ENCODE assay signal across 16 cellular contexts in the genomic region with DNA sequence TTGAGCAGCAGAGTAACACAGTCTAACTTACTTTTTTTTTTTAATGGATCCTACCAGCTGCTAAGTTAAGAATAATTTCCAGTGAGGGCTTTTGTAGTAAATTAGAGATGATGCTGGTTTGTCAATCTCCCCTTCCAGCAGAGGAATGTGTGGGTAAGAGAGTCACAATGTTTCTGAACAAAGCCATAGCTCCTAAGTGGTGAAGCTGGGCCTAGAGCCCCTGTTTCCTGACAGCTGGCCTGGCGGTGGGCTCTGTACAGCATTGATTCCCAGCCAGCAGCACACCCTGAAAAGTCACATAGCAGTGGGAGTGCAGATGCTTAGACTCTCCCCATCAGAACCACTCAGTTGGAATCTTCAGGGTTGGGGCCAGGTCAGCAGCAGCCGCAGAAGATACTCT. TPM values are rescaled to one million over a fixed set of nuclear protein-coding genes. Genes with fewer than 3 reads are reported as not detected.
"Had no signal": no experiment of that assay in that cellular context is flagged by ENCODE, and none has a peak within 500 bp of the region (broad histone marks: within the 10 kb centered on the region; RNA-seq: fewer than 3 reads in every experiment).

No MANE protein-coding gene starts in this region.

- H3K4me3 Mint-ChIP-seq: activated B cell treated with CpG ODN at 0.5 μM for 24 hours; activated naive CD4-positive, alpha-beta T cell treated with anti-CD3 and anti-CD28 coated beads, Interleukin-2, amount 10 ng/mL, durations not matched to agents 7 days and 5 days; effector memory CD8-positive, alpha-beta T cell; naive B cell had no signal

- H3K4me3 ChIP-seq: SJCRH30, transverse colon had no signal

- DNase-seq: activated B cell treated with CpG ODN at 0.5 μM for 24 hours; activated CD4-positive, alpha-beta T cell treated with anti-CD3 and anti-CD28 coated beads, Interleukin-2, amount 50 U/mL, for 1 hour; activated naive CD4-positive, alpha-beta T cell treated with anti-CD3 and anti-CD28 coated beads, Interleukin-2, amount 10 ng/mL, durations not matched to agents 7 days and 5 days; activated T-cell treated with anti-CD3 and anti-CD28 coated beads for 4 hours; dermis blood vessel endothelial cell; effector memory CD8-positive, alpha-beta T cell; foreskin melanocyte; kidney glomerular epithelial cell; midbrain; naive B cell; right cardiac atrium; SJCRH30; transverse colon had no signal

- H3K4me1 ChIP-seq: SJCRH30, transverse colon had no signal

- H3K4me1 Mint-ChIP-seq: activated B cell treated with CpG ODN at 0.5 μM for 24 hours; activated naive CD4-positive, alpha-beta T cell treated with anti-CD3 and anti-CD28 coated beads, Interleukin-2, amount 10 ng/mL, durations not matched to agents 7 days and 5 days had no signal

- ATAC-seq: effector memory CD8-positive, alpha-beta T cell; right cardiac atrium had no signal

- H3K9me3 ChIP-seq: SJCRH30, transverse colon had no signal

- H3K27me3 Mint-ChIP-seq: activated B cell treated with CpG ODN at 0.5 μM for 24 hours; activated naive CD4-positive, alpha-beta T cell treated with anti-CD3 and anti-CD28 coated beads, Interleukin-2, amount 10 ng/mL, durations not matched to agents 7 days and 5 days; effector memory CD8-positive, alpha-beta T cell; naive B cell; progenitor cell of endocrine pancreas had no signal

- H3K27ac Mint-ChIP-seq: activated B cell treated with CpG ODN at 0.5 μM for 24 hours; activated naive CD4-positive, alpha-beta T cell treated with anti-CD3 and anti-CD28 coated beads, Interleukin-2, amount 10 ng/mL, durations not matched to agents 7 days and 5 days; progenitor cell of endocrine pancreas had no signal

- H3K9me3 Mint-ChIP-seq: activated B cell treated with CpG ODN at 0.5 μM for 24 hours; activated naive CD4-positive, alpha-beta T cell treated with anti-CD3 and anti-CD28 coated beads, Interleukin-2, amount 10 ng/mL, durations not matched to agents 7 days and 5 days; effector memory CD8-positive, alpha-beta T cell; naive B cell had no signal

- H3K27ac ChIP-seq: epithelial cell of prostate, SJCRH30, transverse colon had no signal

- H3K27me3 ChIP-seq: SJCRH30, transverse colon had no signal

RNA-seq across cellular contexts. Expression of a gene that starts 32.8 kb away (rescaled TPM):
- total RNA-seq: dermis blood vessel endothelial cell, lower leg skin had no signal
